In the genomic region with DNA sequence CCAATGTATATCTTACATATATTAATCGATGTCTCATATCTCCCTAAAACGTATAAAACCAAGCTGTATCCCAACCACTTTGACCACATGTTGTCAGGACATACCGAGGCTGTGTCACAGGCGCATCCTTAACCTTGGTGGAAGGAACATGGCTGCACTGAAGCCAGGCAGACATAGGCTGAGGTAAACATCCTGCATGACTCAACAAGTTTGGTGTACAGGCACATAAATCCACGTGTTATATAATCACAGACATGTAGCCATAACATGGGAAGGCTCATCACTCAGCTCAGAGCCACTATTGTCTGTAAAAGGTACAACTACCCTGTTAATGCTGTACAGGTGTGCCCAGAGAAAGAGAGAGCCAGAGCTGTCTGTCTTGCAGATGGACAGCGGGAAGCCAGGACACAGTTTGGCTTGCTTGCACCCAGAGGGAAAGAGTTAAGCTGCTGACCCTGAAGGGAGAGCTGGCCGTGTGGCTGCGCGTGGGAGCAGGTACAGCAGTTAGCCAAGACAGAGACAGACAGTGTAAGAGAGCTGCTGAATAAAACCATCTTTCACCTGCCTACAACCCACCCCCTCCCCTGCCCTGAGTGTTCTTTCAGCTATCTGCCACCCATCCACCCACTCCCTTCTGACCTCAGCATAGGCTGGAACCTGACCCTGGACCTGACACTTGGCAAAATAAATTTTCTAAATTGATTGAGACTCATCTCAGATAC, we compare ENCODE assay signal across 20 cellular contexts.
"Had no signal": no experiment of that assay in that cellular context is flagged by ENCODE, and none has a peak within 500 bp of the region (broad histone marks: within the 10 kb centered on the region; RNA-seq: fewer than 3 reads in every experiment).

No MANE protein-coding gene starts in this region.

- H3K36me3 ChIP-seq: gastrocnemius medialis, left ventricle myocardium inferior, lower lobe of right lung, thoracic aorta had no signal

- H3K27ac ChIP-seq: coronary artery, gastrocnemius medialis, left ventricle myocardium inferior, lower lobe of right lung, parathyroid adenoma, psoas muscle, skin epidermis, thoracic aorta had no signal

- H3K4me1 Mint-ChIP-seq: nephron progenitor cell; stimulated activated naive B cell treated with anti-CD40 and anti-IgM and Interleukin-4, amounts not matched to agents 10 μg/mL and 1 μg/mL and 100 μg/mL, for 72 hours had no signal

- H3K27ac Mint-ChIP-seq: naive thymus-derived CD4-positive, alpha-beta T cell; nephron progenitor cell; stimulated activated naive B cell treated with anti-CD40 and anti-IgM and Interleukin-4, amounts not matched to agents 10 μg/mL and 1 μg/mL and 100 μg/mL, for 72 hours; stimulated activated naive CD8-positive, alpha-beta T cell treated with anti-CD3 and anti-CD28 coated beads, Interleukin-15, amount 100 ng/mL, for 72 hours had no signal

- H2AFZ ChIP-seq: parathyroid adenoma had no signal

- DNase-seq: effector CD4-positive, alpha-beta T cell; gastrocnemius medialis; glutamatergic neuron; left ventricle myocardium inferior; lower lobe of right lung; mesenchymal stem cell; naive thymus-derived CD4-positive, alpha-beta T cell; nephron progenitor cell; psoas muscle; stimulated activated CD4-positive, alpha-beta T cell treated with anti-CD3 and anti-CD28 coated beads, Interleukin-2, amount 100 ng/mL, for 24 hours; stimulated activated CD4-positive, alpha-beta T cell treated with anti-CD3 and anti-CD28 coated beads, Interleukin-4, amount 100 ng/mL, for 4 hours; stimulated activated naive B cell treated with anti-CD40 and anti-IgM and Interleukin-4, amounts not matched to agents 10 μg/mL and 1 μg/mL and 100 μg/mL, for 72 hours; stimulated activated naive CD8-positive, alpha-beta T cell treated with anti-CD3 and anti-CD28 coated beads, Interleukin-15, amount 100 ng/mL, for 72 hours; trophoblast cell had no signal

- H3K9me3 Mint-ChIP-seq: naive thymus-derived CD4-positive, alpha-beta T cell; stimulated activated naive B cell treated with anti-CD40 and anti-IgM and Interleukin-4, amounts not matched to agents 10 μg/mL and 1 μg/mL and 100 μg/mL, for 72 hours; stimulated activated naive CD8-positive, alpha-beta T cell treated with anti-CD3 and anti-CD28 coated beads, Interleukin-15, amount 100 ng/mL, for 72 hours had no signal

- H3K27me3 Mint-ChIP-seq: naive thymus-derived CD4-positive, alpha-beta T cell; stimulated activated naive B cell treated with anti-CD40 and anti-IgM and Interleukin-4, amounts not matched to agents 10 μg/mL and 1 μg/mL and 100 μg/mL, for 72 hours; stimulated activated naive CD8-positive, alpha-beta T cell treated with anti-CD3 and anti-CD28 coated beads, Interleukin-15, amount 100 ng/mL, for 72 hours had no signal

- H3K9ac ChIP-seq: parathyroid adenoma had no signal

- H3K27me3 ChIP-seq: gastrocnemius medialis had no signal

- H3K4me3 ChIP-seq: coronary artery, gastrocnemius medialis, left ventricle myocardium inferior, lower lobe of right lung, psoas muscle, skin epidermis, thoracic aorta had no signal

- H3K79me2 ChIP-seq: parathyroid adenoma had no signal

- ATAC-seq: esophagus mucosa; gastrocnemius medialis; lower lobe of right lung; naive thymus-derived CD4-positive, alpha-beta T cell; psoas muscle; sciatic nerve; stimulated activated naive B cell treated with anti-CD40 and anti-IgM and Interleukin-4, amounts not matched to agents 10 μg/mL and 1 μg/mL and 100 μg/mL, for 72 hours; stimulated activated naive CD8-positive, alpha-beta T cell treated with anti-CD3 and anti-CD28 coated beads, Interleukin-15, amount 100 ng/mL, for 72 hours had no signal

- H3K4me1 ChIP-seq: gastrocnemius medialis, parathyroid adenoma, psoas muscle had no signal

- H3K4me3 Mint-ChIP-seq: naive thymus-derived CD4-positive, alpha-beta T cell; nephron progenitor cell; stimulated activated naive B cell treated with anti-CD40 and anti-IgM and Interleukin-4, amounts not matched to agents 10 μg/mL and 1 μg/mL and 100 μg/mL, for 72 hours; stimulated activated naive CD8-positive, alpha-beta T cell treated with anti-CD3 and anti-CD28 coated beads, Interleukin-15, amount 100 ng/mL, for 72 hours had no signal

- H3K9me3 ChIP-seq: gastrocnemius medialis, left ventricle myocardium inferior, lower lobe of right lung, psoas muscle, thoracic aorta had no signal
